ENCODE assay signal across 12 cellular contexts in genomic region chr1:231523816-231524215, GRCh38.
"Had no signal": no experiment of that assay in that cellular context is flagged by ENCODE, and none has a peak within 500 bp of the region (broad histone marks: within the 10 kb centered on the region; RNA-seq: fewer than 3 reads in every experiment).

No MANE protein-coding gene starts in this region.

- H3K36me3 ChIP-seq: neural progenitor cell, stomach, thoracic aorta had no signal

- H3K27ac ChIP-seq: hepatocyte, neural progenitor cell, parathyroid adenoma, stomach, thoracic aorta had no signal

- H3K27me3 ChIP-seq: hepatocyte, neural progenitor cell, stomach had no signal

- H3K4me3 ChIP-seq: hepatocyte, neural progenitor cell, stomach, thoracic aorta had no signal

- FAIRE-seq: urothelium cell line had no signal

- H3K4me1 ChIP-seq: parathyroid adenoma had no signal

- H3K9me3 ChIP-seq: stomach, thoracic aorta had no signal

- DNase-seq: amygdala, dermis blood vessel endothelial cell, midbrain, retina, stomach had no signal

- ATAC-seq: activated CD4-positive, CD25-positive, alpha-beta regulatory T cell treated with anti-CD3 and anti-CD28 coated beads, Interleukin-2, amount 50 U/mL, for 24 hours; activated naive CD4-positive, alpha-beta T cell treated with anti-CD3 and anti-CD28 coated beads, Interleukin-2, amount 50 U/mL, for 72 hours had no signal
